ENCODE assay signal across 1 cellular context in genomic region chr1:12477936-12478611, GRCh38.
A peak's percentile ranks its signal among the peaks of the same experiment; 100 is the strongest.
TF ChIP-seq lines count a peak whose summit lies in the region.

No MANE protein-coding gene starts in this region.

TF ChIP-seq in K562, 482 proteins besides CTCF, POLR2A, EP300 and RAD21 (continued from another document and continues in another):
- TF ChIP-seq PKNOX1 (IDR thresholded peaks at IDR 0.05) (peak; percentile 95), TCF3 (CRISPR knock-in tag; IDR thresholded peaks at IDR 0.05) (peak; percentile 88), ZNF551 (CRISPR knock-in tag; IDR thresholded peaks at IDR 0.05) (no peak), POLR2AphosphoS2 (IDR thresholded peaks at IDR 0.05; ENCODE audit: low read length) (peak; percentile 82; the same call in 1 of the 2 replicates), SMAD4 (CRISPR knock-in tag; conservative IDR thresholded peaks at IDR 0.05) (peak; percentile 97), LEF1 (IDR thresholded peaks at IDR 0.05) (peak; percentile 98), TCF15 (CRISPR knock-in tag; IDR thresholded peaks at IDR 0.05) (peak; percentile 82; the same call in 1 of the 2 replicates), RFX7 (CRISPR knock-in tag; IDR thresholded peaks at IDR 0.05) (0 out of 2 replicates have a peak, but pooled peaks have one; percentile 31), TAF1 (IDR thresholded peaks at IDR 0.05; ENCODE audit: control insufficient read depth, extremely low read depth, insufficient read depth, low read length, severe bottlenecking) (peak; percentile 44), MTA3 (IDR thresholded peaks at IDR 0.05; ENCODE audit: borderline replicate concordance) (peak; percentile 97), TBL1XR1 (IDR thresholded peaks at IDR 0.05; ENCODE audit: low read length in 2 of 2) (peak; percentile 93 to 98), ETV1 (tag; conservative IDR thresholded peaks at IDR 0.05; ENCODE audit: low read depth) (0 out of 2 replicates have a peak, but pooled peaks have one; percentile 16), FOXO4 (CRISPR knock-in tag; IDR thresholded peaks at IDR 0.05) (0 out of 2 replicates have a peak, but pooled peaks have one; percentile 9), E2F5 (CRISPR knock-in tag; IDR thresholded peaks at IDR 0.05) (0 out of 2 replicates have a peak, but pooled peaks have one; percentile 59), DPF2 (IDR thresholded peaks at IDR 0.05) (peak; percentile 95), HDAC8 (tag; IDR thresholded peaks at IDR 0.05) (0 out of 2 replicates have a peak, but pooled peaks have one; percentile 15), PHF21A (IDR thresholded peaks at IDR 0.05; ENCODE audit: borderline replicate concordance, low read depth) (peak; percentile 83; the same call in 1 of the 2 replicates), ETV5 (CRISPR knock-in tag; IDR thresholded peaks at IDR 0.05; ENCODE audit: low read depth) (peak; percentile 84), LCOR (CRISPR knock-in tag; IDR thresholded peaks at IDR 0.05) (peak; percentile 78), NBN (IDR thresholded peaks at IDR 0.05; ENCODE audit: low read depth) (peak; percentile 97; the same call in 1 of the 2 replicates), CBFB (CRISPR knock-in tag; IDR thresholded peaks at IDR 0.05) (peak; percentile 100), SMARCE1 (IDR thresholded peaks at IDR 0.05) (peak; percentile 93), BHLHE40 (IDR thresholded peaks at IDR 0.05; ENCODE audit: low read length) (peak; percentile 94), TRIM24 (IDR thresholded peaks at IDR 0.05) (peak; percentile 72 to 74; a peak in 3 of 4 replicates), XRCC5 (IDR thresholded peaks at IDR 0.05; ENCODE audit: low read depth, low read length) (peak; percentile 62; the same call in 1 of the 2 replicates), ZNF133 (CRISPR knock-in tag; IDR thresholded peaks at IDR 0.05) (no peak), HES1 (IDR thresholded peaks at IDR 0.05; ENCODE audit: low read depth) (peak; percentile 98), HMBOX1 (IDR thresholded peaks at IDR 0.05) (peak; percentile 95), ZZZ3 (IDR thresholded peaks at IDR 0.05) (no peak), HNRNPL (IDR thresholded peaks at IDR 0.05; ENCODE audit: low read depth, low read length) (no peak), SETDB1 (IDR thresholded peaks at IDR 0.05; ENCODE audit: low read length) (no peak), MYNN (IDR thresholded peaks at IDR 0.05) (peak; percentile 89), MYNN (CRISPR knock-in tag; IDR thresholded peaks at IDR 0.05) (no peak), JUND (IDR thresholded peaks at IDR 0.05; ENCODE audit: borderline replicate concordance, low read depth, low read length) (peak; percentile 85), JUND (tag; IDR thresholded peaks at IDR 0.05; ENCODE audit: borderline replicate concordance, low read depth, low read length) (peak; percentile 88; the same call in 2 of the 3 replicates), ESRRA (IDR thresholded peaks at IDR 0.05; ENCODE audit: borderline replicate concordance, low read depth) (peak; percentile 99), NCOA6 (IDR thresholded peaks at IDR 0.05) (0 out of 2 replicates have a peak, but pooled peaks have one; percentile 43), DEAF1 (CRISPR knock-in tag; IDR thresholded peaks at IDR 0.05) (peak; percentile 39; the same call in 1 of the 2 replicates), PBX2 (CRISPR knock-in tag; IDR thresholded peaks at IDR 0.05; ENCODE audit: low read depth) (no peak), PBX2 (tag; conservative IDR thresholded peaks at IDR 0.05; ENCODE audit: low read depth) (peak; percentile 96), L3MBTL2 (IDR thresholded peaks at IDR 0.05) (peak; percentile 97), CBFA2T3 (IDR thresholded peaks at IDR 0.05) (peak; percentile 94), ERF (CRISPR knock-in tag; IDR thresholded peaks at IDR 0.05) (0 out of 2 replicates have a peak, but pooled peaks have one; percentile 60), RBM34 (IDR thresholded peaks at IDR 0.05; ENCODE audit: borderline replicate concordance, insufficient read depth, low read length) (no peak), BCOR (IDR thresholded peaks at IDR 0.05) (peak; percentile 92), ZNF311 (CRISPR knock-in tag; IDR thresholded peaks at IDR 0.05) (0 out of 2 replicates have a peak, but pooled peaks have one; percentile 26), KDM4B (IDR thresholded peaks at IDR 0.05; ENCODE audit: borderline replicate concordance in 2 of 2, low read depth in 1 of 2) (no peak), RAD51 (IDR thresholded peaks at IDR 0.05; ENCODE audit: borderline replicate concordance, low read depth) (peak; percentile 46; the same call in 1 of the 2 replicates), NR4A1 (CRISPR knock-in tag; IDR thresholded peaks at IDR 0.05) (peak; percentile 67; the same call in 1 of the 2 replicates), NR4A1 (tag; IDR thresholded peaks at IDR 0.05) (peak; percentile 81), STAT5A (IDR thresholded peaks at IDR 0.05; ENCODE audit: borderline replicate concordance, low read length) (peak; percentile 81), ZNF75A (CRISPR knock-in tag; IDR thresholded peaks at IDR 0.05) (0 out of 2 replicates have a peak, but pooled peaks have one; percentile 63), ZBED1 (IDR thresholded peaks at IDR 0.05) (peak; percentile 89), GABPB1 (CRISPR knock-in tag; IDR thresholded peaks at IDR 0.05) (peak; percentile 70; the same call in 1 of the 2 replicates), HOXB6 (CRISPR knock-in tag; IDR thresholded peaks at IDR 0.05; ENCODE audit: borderline replicate concordance) (no peak), CREB3L1 (IDR thresholded peaks at IDR 0.05; ENCODE audit: borderline replicate concordance, low read depth) (peak; percentile 86), ZNF12 (CRISPR knock-in tag; IDR thresholded peaks at IDR 0.05) (0 out of 2 replicates have a peak, but pooled peaks have one; percentile 19), SMARCC2 (IDR thresholded peaks at IDR 0.05; ENCODE audit: low read depth) (peak; percentile 52; the same call in 1 of the 2 replicates), CHCHD3 (CRISPR knock-in tag; IDR thresholded peaks at IDR 0.05) (peak; percentile 71; the same call in 1 of the 2 replicates), NUFIP1 (IDR thresholded peaks at IDR 0.05; ENCODE audit: partially characterized antibody) (peak; percentile 68), ZNF507 (tag; conservative IDR thresholded peaks at IDR 0.05) (no peak), NR1H2 (CRISPR knock-in tag; IDR thresholded peaks at IDR 0.05) (no peak), KLF16 (IDR thresholded peaks at IDR 0.05) (peak; percentile 90), ZNF766 (CRISPR knock-in tag; conservative IDR thresholded peaks at IDR 0.05) (peak; percentile 71), ZBTB33 (CRISPR knock-in tag; IDR thresholded peaks at IDR 0.05) (peak; percentile 70)
